Comparison of ENCODE assay signal across 21 cellular contexts in the genomic region with DNA sequence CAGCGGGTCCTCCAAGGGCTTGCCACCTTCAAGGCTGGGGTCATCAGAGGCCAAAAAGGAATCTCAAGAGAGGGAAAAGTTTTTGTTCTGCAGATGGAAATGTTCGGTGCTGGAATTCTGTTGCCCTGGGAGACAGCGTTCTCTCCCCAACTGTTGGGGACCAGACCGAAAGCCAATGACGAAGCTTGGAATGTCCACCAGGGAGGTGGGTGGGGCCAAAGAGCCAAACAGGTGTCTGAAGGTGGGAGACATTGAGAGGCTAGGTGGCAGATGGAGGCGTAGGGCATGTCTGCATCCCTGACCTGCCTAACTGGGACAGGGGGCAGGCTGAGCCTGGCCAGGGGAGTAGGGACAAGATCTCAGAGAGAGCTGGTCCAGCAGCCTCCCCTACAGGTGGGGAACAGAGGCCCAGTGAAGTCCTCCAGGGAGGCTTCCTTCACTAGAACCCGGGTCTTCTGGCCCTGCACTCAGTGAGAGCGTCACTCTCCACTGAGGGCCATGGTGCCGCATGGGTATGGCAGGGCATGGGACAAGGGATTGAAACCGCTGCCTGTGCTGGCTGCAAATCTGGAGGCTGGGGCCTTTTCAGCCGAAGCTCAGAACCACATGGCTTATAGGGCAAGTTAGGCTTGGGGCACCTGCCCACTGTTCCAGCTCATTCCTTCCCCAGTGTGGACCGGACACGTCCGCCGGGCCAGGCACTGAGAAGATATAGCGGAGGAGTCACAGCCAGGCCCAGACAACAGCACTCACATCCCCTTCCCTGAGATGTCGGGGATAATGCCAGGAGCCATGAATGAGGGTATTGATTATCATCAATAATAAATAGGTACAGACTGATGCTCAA. TPM values are rescaled to one million over a fixed set of nuclear protein-coding genes. Genes with fewer than 3 reads are reported as not detected.
DNase-seq lines count a peak whose midpoint lies in the region; ATAC-seq and TF ChIP-seq lines count a peak whose summit lies in the region.
"Had no signal": no experiment of that assay in that cellular context is flagged by ENCODE, and none has a peak within 500 bp of the region (broad histone marks: within the 10 kb centered on the region; RNA-seq: fewer than 3 reads in every experiment).

No MANE protein-coding gene starts in this region.

- intact Hi-C loops in Right ventricle myocardium superior (cut with DNase I), result no loop called here
- intact Hi-C loops in cardiac septum (cut with DNase I), result no loop called here
- intact Hi-C loops in gastrocnemius medialis (cut with DNase I; ENCODE audit: low total_unique reads), result loop anchor here (5.0 kb wide), 1 partner anchor 51 kb away; no protein-coding TSS in a partner anchor

- H3K4me3 Mint-ChIP-seq in T-helper 17 cell, result peak overlapping the region; percentile 88
- H3K4me3 Mint-ChIP-seq in immature natural killer cell, result peak overlapping the region; percentile 68 to 77 (median 72)

- H3K4me1 ChIP-seq in gastrocnemius medialis, result peaks cover 22 to 29% of the 10 kb centered on the region in 2 donors
- H3K4me1 ChIP-seq: parathyroid adenoma had no signal

- H3K9me3 Mint-ChIP-seq in immature natural killer cell, result no peaks in the 10 kb centered on the region

- H3K4me3 ChIP-seq in gastrocnemius medialis, result no peak overlapping the region
- H3K4me3 ChIP-seq: stomach, transverse colon had no signal

- H3K27me3 Mint-ChIP-seq in T-helper 17 cell (peaks cover 9% of the 10 kb centered on the region), immature natural killer cell (ENCODE audit: low read depth in 3 of 3) (peaks cover 2 to 9% (median 2%) of the 10 kb centered on the region in 3 donors)

- ATAC-seq in Right ventricle myocardium superior (ENCODE audit: poor library complexity) (no peak), T-helper 17 cell (no peak), gastrocnemius medialis (no peak), GM21423 (IDR thresholded peaks at IDR 0.05; ENCODE audit: unreplicated experiment) (no peak)

- H3K9me3 ChIP-seq in T-helper 17 cell (ENCODE audit: control insufficient read depth, low read length, poor library complexity, severe bottlenecking) (no peaks in the 10 kb centered on the region), gastrocnemius medialis (no peaks in the 10 kb centered on the region)
- H3K9me3 ChIP-seq: stomach, transverse colon had no signal

- H3K27ac Mint-ChIP-seq in T-helper 17 cell, result no peak overlapping the region
- peak overlapping the region in 3 of 6 donors; percentile 28 to 78 (median 42) for H3K27ac Mint-ChIP-seq in immature natural killer cell

- peaks cover 7% of the 10 kb centered on the region for H3K36me3 Mint-ChIP-seq in T-helper 17 cell (ENCODE audit: low read depth)
- H3K36me3 Mint-ChIP-seq in immature natural killer cell, result no peaks in the 10 kb centered on the region

- TF ChIP-seq CTCF in gastrocnemius medialis (IDR thresholded peaks at IDR 0.05 in 4 of 5, conservative IDR thresholded peaks at IDR 0.05 in 1 of 5), result no peak

- in situ Hi-C loops in gastrocnemius medialis (cut with MboI; ENCODE audit: low sequenced_read_pairs in 4 of 4), result no loop called here

- H3K36me3 ChIP-seq in gastrocnemius medialis, result no peaks in the 10 kb centered on the region
- H3K36me3 ChIP-seq: stomach, transverse colon had no signal

- DNase-seq in Right ventricle myocardium superior, result peak; percentile 36
- no peak for DNase-seq in cardiac septum (ENCODE audit: low spot score)
- no peak for DNase-seq in T-helper 17 cell
- no peak for DNase-seq in immature natural killer cell
- DNase-seq in gastrocnemius medialis, result no peak
- no peak for DNase-seq in NCI-H1694 (lab: John Stamatoyannopoulos, UW)
- no peak for DNase-seq in A172 (ENCODE audit: low spot score)
- DNase-seq: activated CD4-positive, alpha-beta T cell treated with anti-CD3 and anti-CD28 coated beads, Interleukin-2, amount 50 U/mL, for 1 hour; activated naive CD4-positive, alpha-beta T cell treated with Interleukin-2 at 50 U/mL for 16 hours; CD4-positive, CD25-positive, alpha-beta regulatory T cell; DMS53; HCEC 1CT; KG1; NCI-H1694 treated with DMSO at 0.1 percent for 48 hours; NCI-H774; stimulated activated CD4-positive, alpha-beta T cell treated with anti-CD3 and anti-CD28 coated beads, Interleukin-1b, Interleukin-23, amount 100 ng/mL, for 48 hours; stomach; SW 1271; transverse colon had no signal

- no peak for TF ChIP-seq POLR2A in gastrocnemius medialis (IDR thresholded peaks at IDR 0.05)

- H3K27me3 ChIP-seq in gastrocnemius medialis, result no peaks in the 10 kb centered on the region

- H3K27ac ChIP-seq in gastrocnemius medialis, result peak overlapping the region; percentile 96 to 100 (median 98)
- H3K27ac ChIP-seq: parathyroid adenoma, stomach, transverse colon had no signal

- H3K4me1 Mint-ChIP-seq in T-helper 17 cell, result peaks cover 25% of the 10 kb centered on the region
- H3K4me1 Mint-ChIP-seq in immature natural killer cell, result peaks cover 26 to 33% of the 10 kb centered on the region in 2 donors

RNA-seq across cellular contexts. Expression of gene FAM78A, which starts 5.0 kb away (rescaled TPM):
- 55.7 TPM for total RNA-seq in Right ventricle myocardium superior
- 27.2 TPM for total RNA-seq in cardiac septum
- 10 to 100 TPM; 59.5 to 60.4 TPM for total RNA-seq in T-helper 17 cell
- polyA plus RNA-seq in immature natural killer cell, result 10 to 100 TPM in 1 of 3 donors, 1 to 10 TPM in 2; 5.0 to 20.8 (median 7.5) TPM
- 10 to 100 TPM in 2 of 4 donors, 1 to 10 TPM in 2; 3.6 to 16.0 (median 10.1) TPM for total RNA-seq in gastrocnemius medialis
- total RNA-seq in A172 (2014; rRNA removed; shearing (Covaris generic)), result 1.8 and 2.5 TPM in 2 replicates

RNA-seq across cellular contexts. Expression of gene PLPP7, which starts 8.2 kb away (rescaled TPM):
- total RNA-seq in Right ventricle myocardium superior (115 TPM), cardiac septum (78.7 TPM), T-helper 17 cell (under 1 TPM in 1 of 2 donors, not detected in 1; 0.17 TPM), gastrocnemius medialis (100 to 1,000 TPM; 110 to 395 (median 184) TPM)
- 1 to 10 TPM in 2 of 3 donors, under 1 TPM in 1; 0.44 to 1.4 (median 1.2) TPM for polyA plus RNA-seq in immature natural killer cell
- total RNA-seq in A172 (2014; rRNA removed; shearing (Covaris generic)), result 0.14 and 1.0 TPM in 2 replicates
- total RNA-seq: CD4-positive, CD25-positive, alpha-beta regulatory T cell had no signal
- polyA plus RNA-seq: CD4-positive, CD25-positive, alpha-beta regulatory T cell had no signal

Comparison
In these comparisons a context has a peak if more than half of its experiments do, and no peak if none do; other contexts are left out.
1. RNA of gene PLPP7, which starts 8.2 kb away (total RNA-seq): 110 to 395 TPM in gastrocnemius medialis, 115 TPM in Right ventricle myocardium superior (single experiment) and 78.7 TPM in cardiac septum (single experiment); 0.14 to 1.0 TPM in A172 and 0.17 TPM in T-helper 17 cell; every median in the first group is over 10 times any median in the second.